Comparison of ENCODE assay signal across 8 cellular contexts in the genomic region with DNA sequence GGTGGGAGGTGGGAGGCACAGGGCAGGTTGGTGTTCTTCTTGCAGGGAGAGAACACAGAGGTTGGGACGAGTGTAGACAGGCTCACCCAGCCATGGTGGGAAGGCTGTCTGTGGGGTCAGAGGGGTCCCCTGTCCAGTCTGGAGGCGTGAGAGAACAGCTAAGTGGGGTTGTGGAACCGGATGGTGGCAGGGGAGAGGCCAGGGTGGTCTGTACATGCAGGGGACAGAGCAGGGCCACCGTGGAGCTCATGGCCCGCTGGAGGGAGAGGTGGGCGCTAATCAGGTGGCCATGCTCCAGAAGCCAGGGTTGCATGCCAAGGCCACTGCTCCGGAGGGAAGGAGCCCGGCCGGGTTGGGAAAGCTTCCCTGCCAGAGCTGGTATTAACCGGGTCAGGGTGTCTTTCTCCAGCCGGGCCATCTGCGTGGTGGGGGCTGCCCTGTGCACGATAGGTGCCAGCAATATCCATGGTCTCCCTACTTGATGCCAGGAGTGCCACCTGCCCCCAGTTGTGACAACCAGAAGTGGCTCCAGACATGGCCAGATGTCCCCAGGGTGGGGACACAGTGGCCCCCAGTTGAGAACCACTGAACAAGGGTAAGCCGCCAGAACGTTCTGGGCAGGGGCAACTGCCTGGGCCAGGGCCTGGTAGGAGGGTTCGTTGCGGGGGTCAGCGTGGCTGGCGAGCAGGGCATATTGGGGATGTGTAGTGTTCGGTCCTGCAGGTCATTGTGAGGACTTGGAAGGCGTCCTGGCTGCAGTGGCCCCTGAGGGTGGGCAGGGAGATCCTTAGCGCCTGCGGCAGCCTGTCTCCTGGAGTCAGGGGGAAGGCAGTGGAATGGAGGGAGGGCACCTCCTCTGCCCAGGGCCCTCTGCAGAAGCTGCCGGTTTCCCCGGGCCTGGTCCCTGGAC. TPM values are rescaled to one million over a fixed set of nuclear protein-coding genes. Genes with fewer than 3 reads are reported as not detected.
A peak's percentile ranks its signal among the peaks of the same experiment; 100 is the strongest.
DNase-seq lines count a peak whose midpoint lies in the region; ATAC-seq and TF ChIP-seq lines count a peak whose summit lies in the region.
"Had no signal": no experiment of that assay in that cellular context is flagged by ENCODE, and none has a peak within 500 bp of the region (broad histone marks: within the 10 kb centered on the region; RNA-seq: fewer than 3 reads in every experiment).

No MANE protein-coding gene starts in this region.

- no peak for ATAC-seq in activated CD8-positive, alpha-beta T cell treated with anti-CD3 and anti-CD28 coated beads, Interleukin-2, amount 10 ng/mL, durations not matched to agents 7 days and 5 days
- ATAC-seq in HG03039 (IDR thresholded peaks at IDR 0.05; ENCODE audit: unreplicated experiment): no peak

- H3K4me3 ChIP-seq in HL-60 (replicated peaks; ENCODE audit: insufficient read depth, low read length) (no peak overlapping the region), iPS-18a (ENCODE audit: low read length) (no peak overlapping the region), stomach smooth muscle (ENCODE audit: low read length in 2 of 2) (peak overlapping the region in 1 of 2 donors; percentile 12)

- POLR2A ChIA-PET in activated CD8-positive, alpha-beta T cell treated with anti-CD3 and anti-CD28 coated beads, Interleukin-2, amount 10 ng/mL, durations not matched to agents 7 days and 5 days (lab: Charles Lee): no interaction called here

- H3K4me1 Mint-ChIP-seq in activated CD8-positive, alpha-beta T cell treated with anti-CD3 and anti-CD28 coated beads, Interleukin-2, amount 10 ng/mL, durations not matched to agents 7 days and 5 days (ENCODE audit: low read depth): peaks cover 76% of the 10 kb centered on the region
- peaks cover 33% of the 10 kb centered on the region for H3K4me1 Mint-ChIP-seq in mesothelial cell of epicardium

- H3K9me3 ChIP-seq in iPS-18a (ENCODE audit: control insufficient read depth, low read depth, low read length): no peaks in the 10 kb centered on the region
- H3K9me3 ChIP-seq in stomach smooth muscle (ENCODE audit: control insufficient read depth in 2 of 2, low read length in 2 of 2): no peaks in the 10 kb centered on the region

- H3K4me1 ChIP-seq in iPS-18a (ENCODE audit: control insufficient read depth, low read depth, low read length) (no peaks in the 10 kb centered on the region), stomach smooth muscle (ENCODE audit: control insufficient read depth, insufficient read depth, low read length) (peaks cover 61% of the 10 kb centered on the region)

- CTCF ChIA-PET in activated CD8-positive, alpha-beta T cell treated with anti-CD3 and anti-CD28 coated beads, Interleukin-2, amount 10 ng/mL, durations not matched to agents 7 days and 5 days (lab: Charles Lee): interaction anchor here (0.6 to 1.0 kb wide), 2 partner anchors 42 to 141 kb away, joined by 3 to 4 read pairs; no protein-coding TSS in a partner anchor

- TF ChIP-seq CTCF in HL-60 (IDR thresholded peaks at IDR 0.05; ENCODE audit: insufficient read depth, low read length) (no peak), mesothelial cell of epicardium (IDR thresholded peaks at IDR 0.05; ENCODE audit: unreplicated experiment) (no peak)

- peaks cover 30% of the 10 kb centered on the region for H3K36me3 Mint-ChIP-seq in activated CD8-positive, alpha-beta T cell treated with anti-CD3 and anti-CD28 coated beads, Interleukin-2, amount 10 ng/mL, durations not matched to agents 7 days and 5 days (ENCODE audit: low read depth)
- peaks cover 4% of the 10 kb centered on the region for H3K36me3 Mint-ChIP-seq in mesothelial cell of epicardium

- H3K9ac ChIP-seq in iPS-18a (ENCODE audit: low read length): peak overlapping the region; percentile 17
- H3K9ac ChIP-seq in stomach smooth muscle (ENCODE audit: low read length in 2 of 2): no peak overlapping the region

- H3K4me3 Mint-ChIP-seq in activated CD8-positive, alpha-beta T cell treated with anti-CD3 and anti-CD28 coated beads, Interleukin-2, amount 10 ng/mL, durations not matched to agents 7 days and 5 days: peak overlapping the region; percentile 61
- no peak overlapping the region for H3K4me3 Mint-ChIP-seq in mesothelial cell of epicardium

- no peak for DNase-seq in HL-60 (ENCODE audit: low read depth in 1 of 2, low spot score in 1 of 2)
- no peak for DNase-seq in activated CD8-positive, alpha-beta T cell treated with anti-CD3 and anti-CD28 coated beads, Interleukin-2, amount 10 ng/mL, durations not matched to agents 7 days and 5 days
- no peak for DNase-seq in mesothelial cell of epicardium (ENCODE audit: low spot score in 2 of 2, unreplicated experiment in 2 of 2)
- DNase-seq in amniotic stem cell (lab: John Stamatoyannopoulos, UW): no peak
- DNase-seq: NCI-H1092 treated with DMSO at 0.1 percent for 48 hours had no signal

- H3K27me3 Mint-ChIP-seq in activated CD8-positive, alpha-beta T cell treated with anti-CD3 and anti-CD28 coated beads, Interleukin-2, amount 10 ng/mL, durations not matched to agents 7 days and 5 days (ENCODE audit: low read depth): no peaks in the 10 kb centered on the region
- H3K27me3 Mint-ChIP-seq in mesothelial cell of epicardium (ENCODE audit: low read depth): no peaks in the 10 kb centered on the region

- peak overlapping the region; percentile 59 for H3K27ac ChIP-seq in HL-60 (replicated peaks)
- no peak overlapping the region for H3K27ac ChIP-seq in iPS-18a (ENCODE audit: low read length)
- peak overlapping the region; percentile 37 for H3K27ac ChIP-seq in stomach smooth muscle (ENCODE audit: low read length)

- H3K27ac Mint-ChIP-seq in activated CD8-positive, alpha-beta T cell treated with anti-CD3 and anti-CD28 coated beads, Interleukin-2, amount 10 ng/mL, durations not matched to agents 7 days and 5 days: peak overlapping the region; percentile 80
- H3K27ac Mint-ChIP-seq in mesothelial cell of epicardium: no peak overlapping the region

- no peaks in the 10 kb centered on the region for H3K9me3 Mint-ChIP-seq in activated CD8-positive, alpha-beta T cell treated with anti-CD3 and anti-CD28 coated beads, Interleukin-2, amount 10 ng/mL, durations not matched to agents 7 days and 5 days (ENCODE audit: insufficient read depth)
- H3K9me3 Mint-ChIP-seq in mesothelial cell of epicardium: no peaks in the 10 kb centered on the region

- H3K36me3 ChIP-seq in iPS-18a (ENCODE audit: control insufficient read depth, low read depth, low read length) (peaks cover 27% of the 10 kb centered on the region), stomach smooth muscle (ENCODE audit: control insufficient read depth in 2 of 2, insufficient read depth in 2 of 2, low read length in 2 of 2) (peaks cover 9 to 19% of the 10 kb centered on the region in 2 donors)

- H3K27me3 ChIP-seq in HL-60 (ENCODE audit: insufficient read depth, poor library complexity, severe bottlenecking) (no peaks in the 10 kb centered on the region), iPS-18a (ENCODE audit: control insufficient read depth, insufficient read depth, low read length) (no peaks in the 10 kb centered on the region), stomach smooth muscle (ENCODE audit: control insufficient read depth in 1 of 2, insufficient read depth in 2 of 2, low read length in 2 of 2) (no peaks in the 10 kb centered on the region)

RNA-seq across cellular contexts. Expression of a gene that starts 5.1 kb away (rescaled TPM):
- total RNA-seq in activated CD8-positive, alpha-beta T cell treated with anti-CD3 and anti-CD28 coated beads, Interleukin-2, amount 10 ng/mL, durations not matched to agents 7 days and 5 days: 10 to 100 TPM; 27.3 to 28.9 TPM
- 38.3 to 40.2 TPM (median 39.9 TPM) in 3 replicates for total RNA-seq in mesothelial cell of epicardium
